ENCODE assay signal across 10 cellular contexts in genomic region chr1:222898191-222898527, GRCh38.
DNase-seq lines count a peak whose midpoint lies in the region; ATAC-seq lines count a peak whose summit lies in the region.
"Had no signal": no experiment of that assay in that cellular context is flagged by ENCODE, and none has a peak within 500 bp of the region (broad histone marks: within the 10 kb centered on the region; RNA-seq: fewer than 3 reads in every experiment).

No MANE protein-coding gene starts in this region.

- peak overlapping the region; percentile 79 for H3K4me3 ChIP-seq in ACC112 (ENCODE audit: low read depth, low read length)

- H3K9me3 ChIP-seq in KOPT-K1 (ENCODE audit: insufficient read depth, low read length, poor library complexity, severe bottlenecking): peaks cover 9% of the 10 kb centered on the region

- H3K9me3 Mint-ChIP-seq in central memory CD8-positive, alpha-beta T cell: no peaks in the 10 kb centered on the region
- H3K9me3 Mint-ChIP-seq in naive B cell: peaks cover 0 to 3% (median 0%) of the 10 kb centered on the region in 7 donors

- H3K27ac Mint-ChIP-seq in central memory CD8-positive, alpha-beta T cell (ENCODE audit: low read depth): peak overlapping the region; percentile 69
- H3K27ac Mint-ChIP-seq in naive B cell: peak overlapping the region in 5 of 6 donors; percentile 7 to 86 (median 63)

- H3K27ac ChIP-seq in ACC112 (ENCODE audit: low read depth, low read length) (peak overlapping the region; percentile 70), KOPT-K1 (ENCODE audit: low read depth, low read length, poor library complexity, severe bottlenecking) (peak overlapping the region; percentile 59), caudate nucleus (ENCODE audit: low read depth, low read length) (no peak overlapping the region)

- no peaks in the 10 kb centered on the region for H3K27me3 Mint-ChIP-seq in central memory CD8-positive, alpha-beta T cell
- no peaks in the 10 kb centered on the region for H3K27me3 Mint-ChIP-seq in naive B cell

- H3K4me1 Mint-ChIP-seq in central memory CD8-positive, alpha-beta T cell: peaks cover 15% of the 10 kb centered on the region
- peaks cover 8 to 20% (median 14%) of the 10 kb centered on the region in 3 donors for H3K4me1 Mint-ChIP-seq in naive B cell

- no peaks in the 10 kb centered on the region for H3K36me3 Mint-ChIP-seq in central memory CD8-positive, alpha-beta T cell (ENCODE audit: insufficient read depth)
- peaks cover 16 to 18% of the 10 kb centered on the region in 2 donors for H3K36me3 Mint-ChIP-seq in naive B cell

- H3K79me2 ChIP-seq in ACC112 (ENCODE audit: control insufficient read depth, insufficient read depth, low read length, unreplicated experiment): no peaks in the 10 kb centered on the region

- H3K4me3 Mint-ChIP-seq in central memory CD8-positive, alpha-beta T cell: no peak overlapping the region
- H3K4me3 Mint-ChIP-seq in naive B cell: peak overlapping the region in 1 of 8 donors; percentile 37

- no peaks in the 10 kb centered on the region for H3K36me3 ChIP-seq in ACC112 (ENCODE audit: insufficient read depth, low read length)
- H3K36me3 ChIP-seq in KOPT-K1 (ENCODE audit: insufficient read depth, low read length): no peaks in the 10 kb centered on the region

- H3K27me3 ChIP-seq in ACC112 (ENCODE audit: insufficient read depth, low read length): no peaks in the 10 kb centered on the region

- peaks cover 18% of the 10 kb centered on the region for H3K4me1 ChIP-seq in ACC112 (ENCODE audit: control insufficient read depth, insufficient read depth, low read length, unreplicated experiment)

- peak overlapping the region; percentile 66 for H2AFZ ChIP-seq in ACC112 (ENCODE audit: low read length, unreplicated experiment)

- ATAC-seq in central memory CD8-positive, alpha-beta T cell (replicated peaks; ENCODE audit: extremely low read depth, poor library complexity, severe bottlenecking): no peak
- ATAC-seq in naive B cell (ENCODE audit: low read depth in 2 of 2) (no peak), HG03095 (IDR thresholded peaks at IDR 0.05; ENCODE audit: unreplicated experiment) (no peak)
- no peak for ATAC-seq in activated CD4-positive, CD25-positive, alpha-beta regulatory T cell treated with anti-CD3 and anti-CD28 coated beads, Interleukin-2, amount 50 U/mL, for 24 hours

- no peak for DNase-seq in central memory CD8-positive, alpha-beta T cell (ENCODE audit: low spot score in 2 of 2)
- DNase-seq in naive B cell (no peak), caudate nucleus (lab: John Stamatoyannopoulos, UW) (no peak), DMS153 (lab: John Stamatoyannopoulos, UW) (no peak)
- DNase-seq: activated CD4-positive, alpha-beta T cell treated with anti-CD3 and anti-CD28 coated beads, Interleukin-2, amount 50 U/mL, for 1 hour; foreskin melanocyte had no signal
